ENCODE assay signal across 1 cellular context in genomic region chr19:55407625-55408319, GRCh38.
TF ChIP-seq lines count a peak whose summit lies in the region.

UBE2S (minus strand) TSS chr19:55407788; CDS start chr19:55407589, 199 bp downstream.

TF ChIP-seq in GM12878, 131 proteins besides CTCF, POLR2A, EP300 and RAD21 (continued from another document and continues in another):
- TF ChIP-seq WRNIP1 (IDR thresholded peaks at IDR 0.05; ENCODE audit: borderline replicate concordance, low read depth, low read length) = 0 out of 2 replicates have a peak, but pooled peaks have one; percentile 33
- TF ChIP-seq SREBF1 (IDR thresholded peaks at IDR 0.05; ENCODE audit: low read length) = no peak
- TF ChIP-seq POLR2AphosphoS5 (IDR thresholded peaks at IDR 0.05; ENCODE audit: low read length) = peak; percentile 98
- TF ChIP-seq FOS (IDR thresholded peaks at IDR 0.05; ENCODE audit: borderline replicate concordance, extremely low read depth, insufficient read length) = peak; percentile 54
- TF ChIP-seq YBX1 (IDR thresholded peaks at IDR 0.05) = no peak
- TF ChIP-seq NBN (IDR thresholded peaks at IDR 0.05) = peak; percentile 89; the same call in 1 of the 2 replicates
- TF ChIP-seq CBFB (IDR thresholded peaks at IDR 0.05; ENCODE audit: low read depth) = 0 out of 2 replicates have a peak, but pooled peaks have one; percentile 40
- peak; percentile 35; the same call in 1 of the 2 replicates for TF ChIP-seq ZBED1 (IDR thresholded peaks at IDR 0.05; ENCODE audit: borderline replicate concordance)
- TF ChIP-seq KAT2A (conservative IDR thresholded peaks at IDR 0.05; ENCODE audit: control insufficient read depth, low read depth, low read length) = no peak
- TF ChIP-seq ZNF687 (IDR thresholded peaks at IDR 0.05) = peak; percentile 96
- TF ChIP-seq PAX5 (IDR thresholded peaks at IDR 0.05; ENCODE audit: borderline replicate concordance, low read depth, low read length) = peak; percentile 87
- TF ChIP-seq MXI1 (IDR thresholded peaks at IDR 0.05; ENCODE audit: low read depth, low read length) = peak; percentile 70
- no peak for TF ChIP-seq CEBPB (IDR thresholded peaks at IDR 0.05; ENCODE audit: borderline replicate concordance in 1 of 2, low read depth in 2 of 2, low read length in 2 of 2)
- peak; percentile 16; the same call in 1 of the 2 replicates for TF ChIP-seq MLLT1 (IDR thresholded peaks at IDR 0.05)
- TF ChIP-seq TCF7 (IDR thresholded peaks at IDR 0.05; ENCODE audit: borderline replicate concordance) = no peak
- peak; percentile 77 for TF ChIP-seq RELA (IDR thresholded peaks at IDR 0.05; ENCODE audit: borderline replicate concordance, partially characterized antibody)
- TF ChIP-seq TBL1XR1 (IDR thresholded peaks at IDR 0.05; ENCODE audit: low read depth, low read length) = no peak; the same call in 1 of the 2 replicates
- TF ChIP-seq ZNF24 (IDR thresholded peaks at IDR 0.05) = peak; percentile 61; the same call in 1 of the 2 replicates
- no peak for TF ChIP-seq REST (IDR thresholded peaks at IDR 0.05; ENCODE audit: low read depth, low read length)
- TF ChIP-seq SKIL (IDR thresholded peaks at IDR 0.05; ENCODE audit: low read depth, poor library complexity, severe bottlenecking) = no peak
- no peak for TF ChIP-seq CHD4 (IDR thresholded peaks at IDR 0.05)
- peak; percentile 82 for TF ChIP-seq USF2 (IDR thresholded peaks at IDR 0.05; ENCODE audit: borderline replicate concordance, low read depth, low read length)
- no peak for TF ChIP-seq NFXL1 (IDR thresholded peaks at IDR 0.05; ENCODE audit: borderline replicate concordance)
- TF ChIP-seq NFYA (IDR thresholded peaks at IDR 0.05; ENCODE audit: borderline replicate concordance, low read depth, low read length) = no peak
- TF ChIP-seq SRF (IDR thresholded peaks at IDR 0.05; ENCODE audit: low read depth in 2 of 2, low read length in 2 of 2) = no peak
- TF ChIP-seq HDAC6 (IDR thresholded peaks at IDR 0.05; ENCODE audit: unreplicated experiment) = peak; percentile 97
- TF ChIP-seq BMI1 (IDR thresholded peaks at IDR 0.05; ENCODE audit: borderline replicate concordance) = no peak
- no peak for TF ChIP-seq RBBP5 (conservative IDR thresholded peaks at IDR 0.05)
- TF ChIP-seq IRF3 (IDR thresholded peaks at IDR 0.05) = peak; percentile 70; the same call in 1 of the 2 replicates
- no peak for TF ChIP-seq ZBTB4 (CRISPR knock-in tag; IDR thresholded peaks at IDR 0.05)
- TF ChIP-seq BACH1 (IDR thresholded peaks at IDR 0.05; ENCODE audit: borderline replicate concordance) = peak; percentile 97
- no peak for TF ChIP-seq GABPA (IDR thresholded peaks at IDR 0.05; ENCODE audit: low read depth)
- TF ChIP-seq CHD2 (IDR thresholded peaks at IDR 0.05; ENCODE audit: borderline replicate concordance, low read depth, low read length) = peak; percentile 80; the same call in 1 of the 2 replicates
- peak; percentile 96 for TF ChIP-seq GATAD2B (conservative IDR thresholded peaks at IDR 0.05; ENCODE audit: low read depth)
- no peak for TF ChIP-seq HCFC1 (IDR thresholded peaks at IDR 0.05; ENCODE audit: low read length)
- TF ChIP-seq KLF5 (IDR thresholded peaks at IDR 0.05; ENCODE audit: partially characterized antibody) = peak; percentile 84
- no peak; the same call in 1 of the 2 replicates for TF ChIP-seq JUND (IDR thresholded peaks at IDR 0.05; ENCODE audit: low read depth, low read length)
- TF ChIP-seq RCOR1 (conservative IDR thresholded peaks at IDR 0.05; ENCODE audit: low read depth, low read length) = no peak
- TF ChIP-seq STAT1 (conservative IDR thresholded peaks at IDR 0.05) = peak; percentile 87; the same call in 1 of the 2 replicates
- TF ChIP-seq ZSCAN29 (IDR thresholded peaks at IDR 0.05) = peak; percentile 84
- TF ChIP-seq EZH2 (IDR thresholded peaks at IDR 0.05; ENCODE audit: borderline replicate concordance, control insufficient read depth, low read depth, low read length) = no peak
- TF ChIP-seq JUNB (IDR thresholded peaks at IDR 0.05) = no peak
- peak; percentile 61 for TF ChIP-seq E4F1 (IDR thresholded peaks at IDR 0.05; ENCODE audit: borderline replicate concordance, partially characterized antibody)
